Comparison of ENCODE assay signal across 30 cellular contexts in the genomic region with DNA sequence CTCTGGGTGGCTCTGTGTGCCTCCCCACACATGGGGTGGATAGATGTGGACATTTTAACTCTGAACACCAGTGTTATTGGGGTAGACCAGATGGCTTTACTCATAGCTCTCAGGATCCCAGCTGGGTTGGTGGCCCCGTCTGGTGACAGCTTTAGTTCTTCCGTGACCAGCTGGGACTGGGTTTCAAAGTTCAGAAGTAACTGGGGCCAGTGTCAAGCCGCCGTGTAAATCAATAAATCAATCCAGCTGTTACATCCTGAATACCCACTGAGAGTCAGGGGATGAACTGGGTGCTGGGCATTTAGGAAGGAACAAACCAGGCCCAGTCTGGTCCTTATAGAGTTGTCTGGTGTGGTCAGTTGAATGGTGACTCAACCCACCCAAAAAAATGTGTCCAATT.
"Had no signal": no experiment of that assay in that cellular context is flagged by ENCODE, and none has a peak within 500 bp of the region (broad histone marks: within the 10 kb centered on the region; RNA-seq: fewer than 3 reads in every experiment).

No MANE protein-coding gene starts in this region.

- DNase-seq: activated CD4-positive, alpha-beta T cell treated with anti-CD3 and anti-CD28 coated beads for 36 hours; activated CD4-positive, alpha-beta T cell treated with anti-CD3 and anti-CD28 coated beads, Interleukin-2, amount 10 ng/mL, durations not matched to agents 7 days and 5 days; activated CD4-positive, alpha-beta T cell treated with anti-CD3 and anti-CD28 coated beads, Interleukin-2, amount 50 U/mL, for 48 hours; activated CD8-positive, alpha-beta memory T cell treated with anti-CD3 and anti-CD28 coated beads, Interleukin-2, amount 50 U/mL, for 4 hours; activated gamma-delta T cell treated with Interleukin-2 at 50 U/mL for 16 hours; activated naive CD4-positive, alpha-beta T cell treated with anti-CD3 and anti-CD28 coated beads, Interleukin-2, amount 10 ng/mL, durations not matched to agents 7 days and 5 days; activated T-cell treated with anti-CD3 and anti-CD28 coated beads for 4 hours; activated T-cell treated with anti-CD3 and anti-CD28 coated beads, Interleukin-2, amount 50 U/mL, for 4 hours; amniotic stem cell; aorta; brain microvascular endothelial cell; NCI-H1105; NCI-H1417 treated with DMSO at 0.1 percent for 48 hours; NCI-H187 treated with DMSO at 0.1 percent for 48 hours; NCI-H2081; NCI-H2171 treated with DMSO at 0.1 percent for 48 hours; NCI-H2227 treated with DMSO at 0.1 percent for 48 hours; NCI-H446; NCI-H510A treated with DMSO at 0.1 percent for 48 hours; NCI-H526 treated with DMSO at 0.1 percent for 48 hours; NCI-H774; PC-3; Peyer's patch; RPMI8226; SHP77 treated with DMSO at 0.1 percent for 48 hours; SK-N-SH had no signal

- H3K4me2 ChIP-seq: SK-N-SH had no signal

- H3K36me3 ChIP-seq: brain microvascular endothelial cell, cardiac muscle cell, Peyer's patch had no signal

- H3K9me3 ChIP-seq: Peyer's patch, SK-N-SH had no signal

- H3K4me3 ChIP-seq: cardiac muscle cell, Peyer's patch, SJSA1 had no signal

- ATAC-seq: activated CD4-positive, alpha-beta T cell treated with anti-CD3 and anti-CD28 coated beads for 36 hours; activated CD4-positive, CD25-positive, alpha-beta regulatory T cell treated with anti-CD3 and anti-CD28 coated beads, Interleukin-2, amount 50 U/mL, for 24 hours; activated T-cell treated with anti-CD3 and anti-CD28 coated beads, Interleukin-2, amount 50 U/mL, for 4 hours; PC-3; WTC11 had no signal

- H3K27me3 ChIP-seq: brain microvascular endothelial cell, Peyer's patch, SJSA1 had no signal

- H3K9ac ChIP-seq: SK-N-SH had no signal

- H3K27ac ChIP-seq: brain microvascular endothelial cell, cardiac muscle cell, Peyer's patch, SJSA1 had no signal

- H3K4me1 ChIP-seq: Peyer's patch had no signal
